Comparison of ENCODE assay signal across 11 cellular contexts in the genomic region with DNA sequence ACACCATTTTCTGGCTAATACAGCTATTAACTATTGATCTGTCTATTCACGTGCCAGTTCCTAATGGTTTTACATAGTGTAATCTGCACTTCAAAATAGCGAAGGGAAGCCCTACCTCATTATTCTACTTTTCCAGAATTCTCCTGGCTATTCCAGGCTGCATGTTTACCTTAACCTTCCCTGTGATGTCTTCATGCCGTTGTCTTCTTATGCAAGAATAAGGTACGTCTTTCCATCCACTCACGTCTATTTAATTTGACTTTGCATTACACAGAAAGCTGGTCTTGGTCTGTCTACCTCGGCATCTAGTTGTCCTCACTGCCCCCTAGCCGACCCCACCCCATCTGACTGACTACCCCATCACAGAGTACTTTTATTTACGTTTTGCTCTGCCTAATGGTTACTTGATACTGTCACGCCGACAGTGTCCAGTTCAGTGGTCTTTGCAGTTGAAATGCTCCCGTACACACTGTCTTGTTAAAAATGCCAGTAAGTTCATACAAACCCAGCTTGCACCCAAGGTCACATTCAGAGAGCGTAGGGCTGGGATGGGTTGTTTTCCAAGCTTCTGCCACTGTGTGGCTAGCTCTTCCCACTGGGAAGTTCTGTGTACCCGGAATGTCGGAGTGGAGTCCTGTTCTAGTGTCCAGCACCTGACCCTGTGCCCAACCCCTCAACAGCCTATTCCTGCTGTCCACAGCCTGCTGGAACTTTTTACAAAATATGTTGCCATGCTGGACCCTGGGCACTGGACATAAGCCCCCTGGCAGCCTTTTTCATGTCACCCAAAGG. TPM values are rescaled to one million over a fixed set of nuclear protein-coding genes. Genes with fewer than 3 reads are reported as not detected.
DNase-seq lines count a peak whose midpoint lies in the region; ATAC-seq and TF ChIP-seq lines count a peak whose summit lies in the region.
"Had no signal": no experiment of that assay in that cellular context is flagged by ENCODE, and none has a peak within 500 bp of the region (broad histone marks: within the 10 kb centered on the region; RNA-seq: fewer than 3 reads in every experiment).

No MANE protein-coding gene starts in this region.

- H3K9me3 Mint-ChIP-seq in MCF 10A (ENCODE audit: unreplicated experiment) = no peaks in the 10 kb centered on the region
- H3K9me3 Mint-ChIP-seq: naive thymus-derived CD4-positive, alpha-beta T cell had no signal

- peak overlapping the region; percentile 90 for H3K27ac Mint-ChIP-seq in MCF 10A (ENCODE audit: low read depth, unreplicated experiment)

- peaks cover 7% of the 10 kb centered on the region for H4K20me1 ChIP-seq in mammary epithelial cell (ENCODE audit: insufficient read depth, low read length)

- H3K36me3 ChIP-seq in mammary epithelial cell (ENCODE audit: insufficient read depth, low read length) = peaks cover 40% of the 10 kb centered on the region
- peaks cover 4 to 11% of the 10 kb centered on the region in 2 donors for H3K36me3 ChIP-seq in aorta (ENCODE audit: control insufficient read depth in 1 of 2, insufficient read depth in 2 of 2, low read length in 1 of 2)

- no peak overlapping the region for H3K4me3 ChIP-seq in mammary epithelial cell (replicated peaks in 1 of 3; ENCODE audit: insufficient read depth in 1 of 3, low read depth in 2 of 3, low read length in 3 of 3)
- H3K4me3 ChIP-seq in lower leg skin (ENCODE audit: low read depth, poor library complexity, severe bottlenecking) = no peak overlapping the region
- no peak overlapping the region for H3K4me3 ChIP-seq in aorta (ENCODE audit: low read length in 2 of 2)

- peaks cover 17% of the 10 kb centered on the region for H3K4me1 ChIP-seq in mammary epithelial cell (ENCODE audit: insufficient read depth, low read length)
- H3K4me1 ChIP-seq in aorta (ENCODE audit: control insufficient read depth in 1 of 2, insufficient read depth in 2 of 2, low read length in 2 of 2) = no peaks in the 10 kb centered on the region

- 88% methylated on average over 14 of the region's 14 CpGs for WGBS in mammary epithelial cell (ENCODE audit: low coverage, missing lambda C conversion rate)
- WGBS in lower leg skin, 2 donors = 74 to 76% methylated on average over 14 of the region's 14 CpGs
- 78 to 79% methylated on average over 14 of the region's 14 CpGs for WGBS in aorta, 2 donors

- H3K9ac ChIP-seq in mammary epithelial cell (ENCODE audit: insufficient read depth, low read length) = no peak overlapping the region

- ATAC-seq in HG02981 (IDR thresholded peaks at IDR 0.05; ENCODE audit: unreplicated experiment) (no peak), aorta (ENCODE audit: low FRiP score) (no peak)
- ATAC-seq: esophagus mucosa; naive thymus-derived CD4-positive, alpha-beta T cell had no signal

- peaks cover 100% of the 10 kb centered on the region for H3K36me3 Mint-ChIP-seq in MCF 10A (ENCODE audit: insufficient read depth, unreplicated experiment)

- peaks cover 87% of the 10 kb centered on the region for H3K79me2 ChIP-seq in mammary epithelial cell (ENCODE audit: insufficient read depth, low read length)

- TF ChIP-seq CTCF in MCF 10A (IDR thresholded peaks at IDR 0.05; ENCODE audit: unreplicated experiment) (no peak), mammary epithelial cell (conservative IDR thresholded peaks at IDR 0.05 in 1 of 2, IDR thresholded peaks at IDR 0.05 in 1 of 2; ENCODE audit: extremely low read depth in 1 of 2, insufficient read depth in 1 of 2, low read depth in 1 of 2, low read length in 2 of 2) (no peak), lower leg skin (IDR thresholded peaks at IDR 0.05) (no peak)

- H3K27me3 Mint-ChIP-seq in MCF 10A (ENCODE audit: insufficient read depth, unreplicated experiment) = no peaks in the 10 kb centered on the region
- H3K27me3 Mint-ChIP-seq: naive thymus-derived CD4-positive, alpha-beta T cell had no signal

- H3K4me3 Mint-ChIP-seq in MCF 10A (ENCODE audit: unreplicated experiment) = peak overlapping the region; percentile 57
- H3K4me3 Mint-ChIP-seq: naive thymus-derived CD4-positive, alpha-beta T cell had no signal

- H3K4me1 Mint-ChIP-seq in MCF 10A (ENCODE audit: insufficient read depth, unreplicated experiment) = peaks cover 72% of the 10 kb centered on the region

- DNase-seq in MCF 10A (ENCODE audit: unreplicated experiment) = no peak
- DNase-seq in mammary epithelial cell = no peak
- DNase-seq in cerebellar cortex (ENCODE audit: low spot score) = peak; percentile 19
- DNase-seq in lower leg skin (ENCODE audit: low spot score in 2 of 2) = peak; percentile 15 to 80
- peak; percentile 42 for DNase-seq in ureter (ENCODE audit: low spot score)
- no peak for DNase-seq in NOMO-1 treated with dmso at 0.1 percent for 144 hours (lab: John Stamatoyannopoulos, UW; ENCODE audit: unreplicated experiment)
- no peak for DNase-seq in aorta

- H3K4me2 ChIP-seq in mammary epithelial cell (ENCODE audit: insufficient read depth, low read depth, low read length) = no peak overlapping the region

- intact Hi-C loops in MCF 10A (cut with micrococcal nuclease) = no loop called here
- intact Hi-C loops in mammary epithelial cell (cut with micrococcal nuclease) = no loop called here
- intact Hi-C loops in lower leg skin (cut with DNase I; ENCODE audit: low total_unique reads) = no loop called here
- intact Hi-C loops in aorta (cut with DNase I) = no loop called here

- CTCF ChIA-PET in MCF 10A (lab: Yijun Ruan, JAX) = interaction anchor here (0.7 to 1.2 kb wide), 2 partner anchors 14 to 22 kb away, joined by 3 read pairs; no protein-coding TSS in a partner anchor
- CTCF ChIA-PET in mammary epithelial cell (lab: Charles Lee; ENCODE audit: low non-redundant PET) = no interaction called here

- no peaks in the 10 kb centered on the region for H3K27me3 ChIP-seq in mammary epithelial cell (ENCODE audit: insufficient read depth, low read length)
- H3K27me3 ChIP-seq in aorta (ENCODE audit: control insufficient read depth in 1 of 2, insufficient read depth in 2 of 2, low read length in 1 of 2) = no peaks in the 10 kb centered on the region

- dilution Hi-C loops in mammary epithelial cell (cut with HindIII; ENCODE audit: low sequenced_read_pairs) = no loop called here

- H3K27ac ChIP-seq in mammary epithelial cell (ENCODE audit: insufficient read depth, low read depth, low read length) (no peak overlapping the region), aorta (ENCODE audit: low read depth in 1 of 2, low read length in 2 of 2) (no peak overlapping the region)
- H3K27ac ChIP-seq: C4-2B had no signal

- in situ Hi-C loops in mammary epithelial cell (cut with MboI; ENCODE audit: low sequenced_read_pairs in 2 of 2) = no loop called here

- no peak for TF ChIP-seq POLR2A in lower leg skin (IDR thresholded peaks at IDR 0.05)

- H3K9me3 ChIP-seq in mammary epithelial cell (replicated peaks; ENCODE audit: insufficient read depth, low read length) = no peaks in the 10 kb centered on the region
- H3K9me3 ChIP-seq in aorta (ENCODE audit: control insufficient read depth, low read length) = no peaks in the 10 kb centered on the region

- POLR2A ChIA-PET in MCF 10A (lab: Yijun Ruan, JAX) = interaction anchor here (0.6 to 5.0 kb wide), 12 partner anchors 8 to 660 kb away, joined by 3 to 390 read pairs (median 5); partner anchors contain the start of genes MALAT1 and NEAT1

- H2AFZ ChIP-seq in mammary epithelial cell (ENCODE audit: low read depth, low read length) = no peak overlapping the region

- BruUV-seq in MCF 10A (replicated peaks; lab: Mats Ljungman, UMichigan) (no TSS peak), mammary epithelial cell (replicated peaks; lab: Mats Ljungman, UMichigan) (no TSS peak)

RNA-seq across cellular contexts. Expression of gene NEAT1, which starts 15.0 kb away (rescaled TPM):
- total RNA-seq in MCF 10A (2022) (1,026 and 1,292 TPM in 2 replicates), mammary epithelial cell (100 to 1,000 TPM; 364 to 775 TPM), lower leg skin (100 to 1,000 TPM; 147 to 645 (median 301) TPM), ureter (1,155 TPM), aorta (1,000 to 10,000 TPM; 1,566 to 1,734 TPM)
- polyA plus RNA-seq in mammary epithelial cell (20.1 TPM), aorta (1,000 to 10,000 TPM in 1 of 2 donors, 100 to 1,000 TPM in 1; 239 to 1,307 TPM)
- polyA minus RNA-seq in mammary epithelial cell = 98.8 TPM

RNA-seq across cellular contexts. Expression of gene FRMD8, which starts 51.2 kb away (rescaled TPM):
- total RNA-seq in MCF 10A (2022) = 18.9 and 21.7 TPM in 2 replicates
- 10 to 100 TPM; 43.4 to 74.8 TPM for total RNA-seq in mammary epithelial cell
- 34.0 TPM for polyA plus RNA-seq in mammary epithelial cell
- polyA minus RNA-seq in mammary epithelial cell = 43.2 TPM
- 100 to 1,000 TPM in 2 of 4 donors, 10 to 100 TPM in 2; 81.8 to 135 (median 112) TPM for total RNA-seq in lower leg skin
- total RNA-seq in ureter = 31.2 TPM
- total RNA-seq in aorta = 10 to 100 TPM; 27.8 to 39.5 TPM
- polyA plus RNA-seq in aorta = 10 to 100 TPM; 16.8 to 19.2 TPM

RNA-seq across cellular contexts. Expression of gene SLC25A45, which starts 55.2 kb away (rescaled TPM):
- total RNA-seq in MCF 10A (2022) = 3.9 and 4.9 TPM in 2 replicates
- total RNA-seq in mammary epithelial cell = 1 to 10 TPM in 1 of 2 donors, under 1 TPM in 1; 0.50 to 2.4 TPM
- polyA plus RNA-seq in mammary epithelial cell = 0.28 TPM
- 2.0 TPM for polyA minus RNA-seq in mammary epithelial cell
- 1 to 10 TPM; 1.8 to 8.0 (median 5.3) TPM for total RNA-seq in lower leg skin
- total RNA-seq in ureter = 9.4 TPM
- 10 to 100 TPM in 1 of 2 donors, 1 to 10 TPM in 1; 9.1 to 16.0 TPM for total RNA-seq in aorta
- polyA plus RNA-seq in aorta = 10 to 100 TPM in 1 of 2 donors, 1 to 10 TPM in 1; 5.6 to 10.7 TPM

Comparison
In these comparisons a context has a peak if more than half of its experiments do, and no peak if none do; other contexts are left out.
1. DNase-seq: peak in cerebellar cortex (single experiment), lower leg skin (2 of 2) and ureter (single experiment); none in MCF 10A (single experiment), mammary epithelial cell (single experiment), NOMO-1 treated with dmso at 0.1 percent for 144 hours (single experiment) and aorta (0 of 2).